1 cellular context compared by ENCODE assay signal in the genomic region with DNA sequence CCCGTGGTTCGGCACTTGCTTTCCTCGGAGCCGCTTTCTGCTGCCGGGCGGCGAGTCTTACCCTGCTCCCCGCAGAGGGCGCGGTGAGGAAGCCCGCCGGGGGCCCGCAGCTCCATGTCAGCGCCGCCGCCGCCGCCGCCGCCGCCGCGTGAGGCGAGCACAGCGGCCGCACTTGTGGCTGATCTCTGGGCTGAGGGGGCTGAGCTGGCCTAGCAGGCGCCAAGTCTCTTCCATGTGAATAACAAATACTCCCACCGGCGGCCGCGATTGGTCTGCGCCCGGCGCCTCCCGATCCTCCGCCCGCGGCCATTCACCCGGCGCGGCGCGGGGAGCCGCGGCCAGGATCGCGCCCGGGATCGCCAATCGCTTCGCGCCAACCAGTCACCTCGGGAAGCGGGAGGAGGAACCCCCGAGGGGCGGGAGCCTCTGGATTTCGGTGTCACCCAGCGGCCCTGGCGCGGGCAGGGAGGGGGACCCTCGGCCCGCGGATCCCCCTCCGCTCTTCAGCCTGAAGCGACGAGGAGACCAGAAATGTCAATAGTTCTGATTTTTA.
TF ChIP-seq lines count a peak whose summit lies in the region.

A gene (minus strand): TSS at position 206 of the 553 bp plus-strand sequence.

TF ChIP-seq in SK-N-SH treated with all-trans-retinoic acid at 6 μM for 48 hours, 23 proteins besides CTCF, POLR2A, EP300 and RAD21 (continued from another document):
- TF ChIP-seq, protein P1, sequence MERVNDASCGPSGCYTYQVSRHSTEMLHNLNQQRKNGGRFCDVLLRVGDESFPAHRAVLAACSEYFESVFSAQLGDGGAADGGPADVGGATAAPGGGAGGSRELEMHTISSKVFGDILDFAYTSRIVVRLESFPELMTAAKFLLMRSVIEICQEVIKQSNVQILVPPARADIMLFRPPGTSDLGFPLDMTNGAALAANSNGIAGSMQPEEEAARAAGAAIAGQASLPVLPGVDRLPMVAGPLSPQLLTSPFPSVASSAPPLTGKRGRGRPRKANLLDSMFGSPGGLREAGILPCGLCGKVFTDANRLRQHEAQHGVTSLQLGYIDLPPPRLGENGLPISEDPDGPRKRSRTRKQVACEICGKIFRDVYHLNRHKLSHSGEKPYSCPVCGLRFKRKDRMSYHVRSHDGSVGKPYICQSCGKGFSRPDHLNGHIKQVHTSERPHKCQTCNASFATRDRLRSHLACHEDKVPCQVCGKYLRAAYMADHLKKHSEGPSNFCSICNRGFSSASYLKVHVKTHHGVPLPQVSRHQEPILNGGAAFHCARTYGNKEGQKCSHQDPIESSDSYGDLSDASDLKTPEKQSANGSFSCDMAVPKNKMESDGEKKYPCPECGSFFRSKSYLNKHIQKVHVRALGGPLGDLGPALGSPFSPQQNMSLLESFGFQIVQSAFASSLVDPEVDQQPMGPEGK (CRISPR knock-in tag; IDR thresholded peaks at IDR 0.05; ENCODE audit: borderline replicate concordance): no peak
- TF ChIP-seq RARB (CRISPR knock-in tag; IDR thresholded peaks at IDR 0.05): no peak
